Comparison of ENCODE assay signal across 20 cellular contexts in the genomic region with DNA sequence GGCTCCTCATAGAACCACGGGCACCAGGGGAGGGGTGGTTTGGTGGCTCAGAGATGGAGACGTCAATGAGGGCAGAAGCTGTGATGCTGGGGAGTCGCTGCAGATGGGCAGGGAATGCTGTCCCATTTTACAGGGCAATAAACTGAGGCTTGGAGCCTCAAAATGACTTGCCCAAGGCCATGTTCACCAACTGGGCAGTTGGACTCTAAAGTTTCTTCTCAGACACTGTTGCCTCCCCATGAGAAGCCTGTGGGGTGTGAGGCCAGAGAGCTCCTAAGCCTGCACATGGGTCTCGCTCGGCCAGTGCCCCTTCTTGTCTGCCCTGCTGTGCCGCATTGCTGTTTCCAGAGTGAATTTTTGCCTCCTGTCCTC. TPM values are rescaled to one million over a fixed set of nuclear protein-coding genes. Genes with fewer than 3 reads are reported as not detected.
DNase-seq lines count a peak whose midpoint lies in the region; ATAC-seq lines count a peak whose summit lies in the region.
"Had no signal": no experiment of that assay in that cellular context is flagged by ENCODE, and none has a peak within 500 bp of the region (broad histone marks: within the 10 kb centered on the region; RNA-seq: fewer than 3 reads in every experiment).

No MANE protein-coding gene starts in this region.

- no peaks in the 10 kb centered on the region for H3K9me3 Mint-ChIP-seq in CD8-positive, alpha-beta memory T cell
- no peaks in the 10 kb centered on the region for H3K9me3 Mint-ChIP-seq in activated naive CD8-positive, alpha-beta T cell treated with anti-CD3 and anti-CD28 coated beads, Interleukin-2, amount 50 U/mL, for 24 hours
- H3K9me3 Mint-ChIP-seq: activated B cell treated with CpG ODN at 0.5 μM for 24 hours had no signal

- no peak overlapping the region for H3K4me3 ChIP-seq in BLaER1
- peak overlapping the region; percentile 43 for H3K4me3 ChIP-seq in CD8-positive, alpha-beta memory T cell (ENCODE audit: low read length)
- no peak overlapping the region for H3K4me3 ChIP-seq in mucosa of rectum (ENCODE audit: low read length in 2 of 2)
- H3K4me3 ChIP-seq: lung, pancreas had no signal

- DNase-seq in CD8-positive, alpha-beta memory T cell = no peak
- DNase-seq in activated naive CD8-positive, alpha-beta T cell treated with anti-CD3 and anti-CD28 coated beads, Interleukin-2, amount 50 U/mL, for 24 hours = no peak
- DNase-seq in central memory CD4-positive, alpha-beta T cell = no peak
- DNase-seq: activated B cell treated with CpG ODN at 0.5 μM for 24 hours; activated effector memory CD4-positive, alpha-beta T cell treated with anti-CD3 and anti-CD28 coated beads, Interleukin-2, amount 50 U/mL, for 16 hours; effector CD4-positive, alpha-beta T cell; NCI-H1436 treated with DMSO at 0.1 percent for 48 hours; NCI-H2171; NCI-H524 treated with DMSO at 0.1 percent for 48 hours; pancreas; SK-N-SH; T-helper 9 cell had no signal

- no peaks in the 10 kb centered on the region for H3K36me3 Mint-ChIP-seq in CD8-positive, alpha-beta memory T cell
- no peaks in the 10 kb centered on the region for H3K36me3 Mint-ChIP-seq in activated naive CD8-positive, alpha-beta T cell treated with anti-CD3 and anti-CD28 coated beads, Interleukin-2, amount 50 U/mL, for 24 hours (ENCODE audit: low read depth)

- H3K27ac Mint-ChIP-seq in CD8-positive, alpha-beta memory T cell = peak overlapping the region; percentile 83 to 100 (median 94)
- H3K27ac Mint-ChIP-seq in activated naive CD8-positive, alpha-beta T cell treated with anti-CD3 and anti-CD28 coated beads, Interleukin-2, amount 50 U/mL, for 24 hours = peak overlapping the region; percentile 94
- H3K27ac Mint-ChIP-seq: activated B cell treated with CpG ODN at 0.5 μM for 24 hours had no signal

- no peak for ATAC-seq in activated naive CD8-positive, alpha-beta T cell treated with anti-CD3 and anti-CD28 coated beads, Interleukin-2, amount 50 U/mL, for 24 hours
- no peak for ATAC-seq in HG02623 (IDR thresholded peaks at IDR 0.05; ENCODE audit: unreplicated experiment)
- ATAC-seq in GM21423 (IDR thresholded peaks at IDR 0.05; ENCODE audit: unreplicated experiment) = no peak
- no peak for ATAC-seq in GM19452 (IDR thresholded peaks at IDR 0.05; ENCODE audit: unreplicated experiment)
- ATAC-seq: esophagus mucosa, pancreas, right cardiac atrium had no signal

- no peaks in the 10 kb centered on the region for H3K27me3 Mint-ChIP-seq in CD8-positive, alpha-beta memory T cell
- H3K27me3 Mint-ChIP-seq in activated naive CD8-positive, alpha-beta T cell treated with anti-CD3 and anti-CD28 coated beads, Interleukin-2, amount 50 U/mL, for 24 hours = no peaks in the 10 kb centered on the region
- H3K27me3 Mint-ChIP-seq: activated B cell treated with CpG ODN at 0.5 μM for 24 hours had no signal

- H3K4me3 Mint-ChIP-seq in CD8-positive, alpha-beta memory T cell = peak overlapping the region; percentile 65 to 92 (median 89)
- H3K4me3 Mint-ChIP-seq in activated naive CD8-positive, alpha-beta T cell treated with anti-CD3 and anti-CD28 coated beads, Interleukin-2, amount 50 U/mL, for 24 hours = peak overlapping the region; percentile 25
- H3K4me3 Mint-ChIP-seq: activated B cell treated with CpG ODN at 0.5 μM for 24 hours had no signal

- peaks cover 30% of the 10 kb centered on the region for H3K36me3 ChIP-seq in BLaER1
- H3K36me3 ChIP-seq in CD8-positive, alpha-beta memory T cell (ENCODE audit: insufficient read depth, low read length) = no peaks in the 10 kb centered on the region
- H3K36me3 ChIP-seq in mucosa of rectum (ENCODE audit: control insufficient read depth in 2 of 2, insufficient read depth in 2 of 2, low read length in 2 of 2) = peaks cover 0 to 2% of the 10 kb centered on the region in 2 donors
- H3K36me3 ChIP-seq: pancreas had no signal

- no peaks in the 10 kb centered on the region for H3K27me3 ChIP-seq in BLaER1
- no peaks in the 10 kb centered on the region for H3K27me3 ChIP-seq in CD8-positive, alpha-beta memory T cell (ENCODE audit: insufficient read depth, low read length, poor library complexity, severe bottlenecking)
- no peaks in the 10 kb centered on the region for H3K27me3 ChIP-seq in mucosa of rectum (ENCODE audit: control insufficient read depth in 2 of 2, insufficient read depth in 2 of 2, low read length in 2 of 2)
- H3K27me3 ChIP-seq: pancreas had no signal

- POLR2A ChIA-PET in CD8-positive, alpha-beta memory T cell (lab: Charles Lee) = no interaction called here

- peaks cover 96% of the 10 kb centered on the region for H3K4me1 ChIP-seq in BLaER1
- peaks cover 92% of the 10 kb centered on the region for H3K4me1 ChIP-seq in CD8-positive, alpha-beta memory T cell (ENCODE audit: insufficient read depth, low read length)
- peaks cover 40 to 50% of the 10 kb centered on the region in 2 donors for H3K4me1 ChIP-seq in mucosa of rectum (ENCODE audit: control insufficient read depth in 2 of 2, insufficient read depth in 2 of 2, low read length in 2 of 2)
- H3K4me1 ChIP-seq: pancreas had no signal

- H3K9me3 ChIP-seq in BLaER1 (no peaks in the 10 kb centered on the region), mucosa of rectum (ENCODE audit: control insufficient read depth in 2 of 2, low read length in 2 of 2) (no peaks in the 10 kb centered on the region)
- no peaks in the 10 kb centered on the region for H3K9me3 ChIP-seq in CD8-positive, alpha-beta memory T cell (ENCODE audit: low read length)
- H3K9me3 ChIP-seq: pancreas, SK-N-SH had no signal

- H3K4me1 Mint-ChIP-seq in CD8-positive, alpha-beta memory T cell = peaks cover 88 to 99% (median 92%) of the 10 kb centered on the region in 3 donors
- peaks cover 95% of the 10 kb centered on the region for H3K4me1 Mint-ChIP-seq in activated naive CD8-positive, alpha-beta T cell treated with anti-CD3 and anti-CD28 coated beads, Interleukin-2, amount 50 U/mL, for 24 hours

- no peaks in the 10 kb centered on the region for H4K20me1 ChIP-seq in BLaER1

- peak overlapping the region; percentile 76; the same call in 1 of the 2 replicates for H3K27ac ChIP-seq in BLaER1
- peak overlapping the region; percentile 40 for H3K27ac ChIP-seq in CD8-positive, alpha-beta memory T cell (ENCODE audit: low read depth, low read length)
- peak overlapping the region; percentile 91 to 94 for H3K27ac ChIP-seq in mucosa of rectum (ENCODE audit: low read depth in 2 of 2, low read length in 2 of 2)
- H3K27ac ChIP-seq: pancreas had no signal

- H3K4me2 ChIP-seq in BLaER1 = peak overlapping the region; percentile 98
- H3K4me2 ChIP-seq: SK-N-SH had no signal

- H3K9ac ChIP-seq in BLaER1 = no peak overlapping the region
- H3K9ac ChIP-seq in mucosa of rectum (ENCODE audit: low read depth in 1 of 2, low read length in 2 of 2) = no peak overlapping the region
- H3K9ac ChIP-seq: SK-N-SH had no signal

- CTCF ChIA-PET in CD8-positive, alpha-beta memory T cell (lab: Charles Lee) = interaction anchor here (0.8 to 5.8 kb wide), 2 partner anchors 12 to 47 kb away, joined by 3 to 23 read pairs; no protein-coding TSS in a partner anchor

RNA-seq across cellular contexts. Expression of a gene that starts 38.6 kb away (rescaled TPM):
- total RNA-seq in CD8-positive, alpha-beta memory T cell = 1 to 10 TPM; 9.4 TPM
- 90.4 TPM for polyA plus RNA-seq in CD8-positive, alpha-beta memory T cell

RNA-seq across cellular contexts. Expression of a gene that starts 54.9 kb away (rescaled TPM):
- total RNA-seq in CD8-positive, alpha-beta memory T cell = 100 to 1,000 TPM; 103 to 111 TPM
- 62.3 TPM for polyA plus RNA-seq in CD8-positive, alpha-beta memory T cell

RNA-seq across cellular contexts. Expression of a gene that starts 55.2 kb away (rescaled TPM):
- 10 to 100 TPM; 33.3 to 36.6 TPM for total RNA-seq in CD8-positive, alpha-beta memory T cell
- 41.0 TPM for polyA plus RNA-seq in CD8-positive, alpha-beta memory T cell

Comparison
In these comparisons a context has a peak if more than half of its experiments do, and no peak if none do; other contexts are left out.
1. H3K27ac ChIP-seq: peak in every context shown above with its lines; median percentile 92 in mucosa of rectum; 76 in BLaER1; 40 in CD8-positive, alpha-beta memory T cell.